ENCODE assay signal across 28 cellular contexts in genomic region chr16:28204211-28204610, GRCh38.
"Had no signal": no experiment of that assay in that cellular context is flagged by ENCODE, and none has a peak within 500 bp of the region (broad histone marks: within the 10 kb centered on the region; RNA-seq: fewer than 3 reads in every experiment).

No MANE protein-coding gene starts in this region.

- H3K9me3 Mint-ChIP-seq: activated T-helper 2 cell treated with anti-CD3 and anti-CD28 coated beads, Interferon-gamma antibody, Interleukin-2, Interleukin-4, amounts not matched to agents 10 μg/mL and 5 μg/mL and 100 μg/mL, durations not matched to agents 14 hours and 24 hours and 36 hours; effector memory CD8-positive, alpha-beta T cell; natural killer cell treated with Interleukin-12 subunit alpha and Interleukin-12 subunit beta and Interleukin-15 and Interleukin-18, amount 100 ng/mL, for 72 hours; stimulated activated memory B cell treated with anti-CD40 and anti-IgM and Interleukin-4, amounts not matched to agents 10 μg/mL and 1 μg/mL and 100 μg/mL, for 72 hours; T-helper 2 cell treated with Interferon-gamma antibody and Interleukin-4, amounts not matched to agents 5 μg/mL and 100 μg/mL, for 36 hours; type B pancreatic cell had no signal

- H3K36me3 ChIP-seq: pancreas had no signal

- DNase-seq: activated CD4-positive, alpha-beta T cell treated with anti-CD3 and anti-CD28 coated beads for 1 hour; activated CD4-positive, alpha-beta T cell treated with anti-CD3 and anti-CD28 coated beads, Interleukin-2, amount 50 U/mL, for 1 hour; activated CD8-positive, alpha-beta T cell treated with anti-CD3 and anti-CD28 coated beads, Interleukin-2, amount 10 ng/mL, durations not matched to agents 7 days and 5 days; activated naive CD4-positive, alpha-beta T cell; adrenal gland; brain microvascular endothelial cell; central memory CD4-positive, alpha-beta T cell; effector memory CD8-positive, alpha-beta T cell; foreskin melanocyte; hippocampal formation; midbrain; pancreas; right cardiac atrium; stimulated activated CD4-positive, alpha-beta T cell treated with anti-CD3 and anti-CD28 coated beads, Interleukin-15, amount 100 ng/mL, for 24 hours; stomach had no signal

- H3K27me3 Mint-ChIP-seq: activated naive CD8-positive, alpha-beta T cell; effector memory CD8-positive, alpha-beta T cell; natural killer cell treated with Interleukin-12 subunit alpha and Interleukin-12 subunit beta and Interleukin-15 and Interleukin-18, amount 100 ng/mL, for 72 hours; stimulated activated memory B cell treated with anti-CD40 and anti-IgM and Interleukin-4, amounts not matched to agents 10 μg/mL and 1 μg/mL and 100 μg/mL, for 72 hours; type B pancreatic cell had no signal

- H3K4me3 ChIP-seq: adrenal gland, ascending aorta, pancreas, skin epidermis, stomach, vagina had no signal

- H3K27ac ChIP-seq: adrenal gland, ascending aorta, brain microvascular endothelial cell, pancreas, vagina, VCaP had no signal

- H3K4me3 Mint-ChIP-seq: activated CD8-positive, alpha-beta T cell treated with anti-CD3 and anti-CD28 coated beads, Interleukin-2, amount 10 ng/mL, durations not matched to agents 7 days and 5 days; activated naive CD8-positive, alpha-beta T cell; effector memory CD8-positive, alpha-beta T cell; natural killer cell treated with Interleukin-12 subunit alpha and Interleukin-12 subunit beta and Interleukin-15 and Interleukin-18, amount 100 ng/mL, for 72 hours; stimulated activated memory B cell treated with anti-CD40 and anti-IgM and Interleukin-4, amounts not matched to agents 10 μg/mL and 1 μg/mL and 100 μg/mL, for 72 hours; T-helper 2 cell treated with Interferon-gamma antibody and Interleukin-4, amounts not matched to agents 5 μg/mL and 100 μg/mL, for 36 hours; type B pancreatic cell had no signal

- H3K27me3 ChIP-seq: adrenal gland, ascending aorta, brain microvascular endothelial cell, pancreas, stomach, vagina had no signal

- H3K27ac Mint-ChIP-seq: activated CD8-positive, alpha-beta T cell treated with anti-CD3 and anti-CD28 coated beads, Interleukin-2, amount 10 ng/mL, durations not matched to agents 7 days and 5 days; activated naive CD8-positive, alpha-beta T cell; activated T-helper 2 cell treated with anti-CD3 and anti-CD28 coated beads, Interferon-gamma antibody, Interleukin-2, Interleukin-4, amounts not matched to agents 10 μg/mL and 5 μg/mL and 100 μg/mL, durations not matched to agents 14 hours and 24 hours and 36 hours; effector memory CD8-positive, alpha-beta T cell; natural killer cell treated with Interleukin-12 subunit alpha and Interleukin-12 subunit beta and Interleukin-15 and Interleukin-18, amount 100 ng/mL, for 72 hours; stimulated activated memory B cell treated with anti-CD40 and anti-IgM and Interleukin-4, amounts not matched to agents 10 μg/mL and 1 μg/mL and 100 μg/mL, for 72 hours; T-helper 2 cell treated with Interferon-gamma antibody and Interleukin-4, amounts not matched to agents 5 μg/mL and 100 μg/mL, for 36 hours; type B pancreatic cell had no signal

- H3K9me3 ChIP-seq: adrenal gland, ascending aorta, pancreas, stomach, vagina had no signal

- ATAC-seq: activated CD8-positive, alpha-beta T cell treated with anti-CD3 and anti-CD28 coated beads, Interleukin-2, amount 10 ng/mL, durations not matched to agents 7 days and 5 days; effector memory CD8-positive, alpha-beta T cell; esophagus mucosa; natural killer cell treated with Interleukin-12 subunit alpha and Interleukin-12 subunit beta and Interleukin-15 and Interleukin-18, amount 100 ng/mL, for 72 hours; pancreas; stimulated activated memory B cell treated with anti-CD40 and anti-IgM and Interleukin-4, amounts not matched to agents 10 μg/mL and 1 μg/mL and 100 μg/mL, for 72 hours had no signal

- H3K4me1 ChIP-seq: ascending aorta had no signal

- FAIRE-seq: colon, endothelial cell of umbilical vein, pancreas had no signal
